ENCODE assay signal across 18 cellular contexts in genomic region chr10:88946200-88946599, GRCh38. TPM values are rescaled to one million over a fixed set of nuclear protein-coding genes. Genes with fewer than 3 reads are reported as not detected.
DNase-seq lines count a peak whose midpoint lies in the region; ATAC-seq, FAIRE-seq and TF ChIP-seq lines count a peak whose summit lies in the region.
"Had no signal": no experiment of that assay in that cellular context is flagged by ENCODE, and none has a peak within 500 bp of the region (broad histone marks: within the 10 kb centered on the region; RNA-seq: fewer than 3 reads in every experiment).

No MANE protein-coding gene starts in this region.

- peak overlapping the region; percentile 57 for H3K4me3 Mint-ChIP-seq in chondrocyte (ENCODE audit: unreplicated experiment)
- H3K4me3 Mint-ChIP-seq: CD14-positive monocyte; CD8-positive, alpha-beta T cell had no signal

- DNase-seq in chondrocyte (ENCODE audit: low spot score) (no peak), aorta (no peak), HepG2 (ENCODE audit: low spot score) (no peak), HAP-1 (ENCODE audit: low spot score in 2 of 2) (no peak), H7 (no peak)
- DNase-seq in effector memory CD4-positive, alpha-beta T cell: no peak
- DNase-seq: CD8-positive, alpha-beta T cell; COR-L47; DND-41; GF-D8 had no signal

- FAIRE-seq in HepG2 (lab: Jason Lieb, UNC): no peak
- FAIRE-seq: A549, GM19239, H1 had no signal

- H3K9ac ChIP-seq in muscle layer of colon (ENCODE audit: low read length): no peak overlapping the region
- H3K9ac ChIP-seq in stomach smooth muscle (ENCODE audit: low read length in 2 of 2): peak overlapping the region; percentile 21 to 38
- no peak overlapping the region for H3K9ac ChIP-seq in HepG2 (ENCODE audit: insufficient read depth, low read depth, low read length)

- no peak overlapping the region for H2AFZ ChIP-seq in HepG2 (ENCODE audit: low read length)

- no peak overlapping the region for H3K4me2 ChIP-seq in HepG2 (ENCODE audit: low read depth, low read length)
- H3K4me2 ChIP-seq: A549 had no signal

- in situ Hi-C loops in HepG2 (cut with HindIII; ENCODE audit: extremely low pct_ligation_motif_present, low pct_unique_long_range_greater_than_20kb): no loop called here
- in situ Hi-C loops in HAP-1 (cut with MboI; ENCODE audit: low sequenced_read_pairs): no loop called here

- H3K9me3 ChIP-seq in muscle layer of colon (ENCODE audit: low read length): no peaks in the 10 kb centered on the region
- no peaks in the 10 kb centered on the region for H3K9me3 ChIP-seq in stomach smooth muscle (ENCODE audit: control insufficient read depth in 2 of 2, low read length in 2 of 2)
- H3K9me3 ChIP-seq in aorta (ENCODE audit: control insufficient read depth, low read length): no peaks in the 10 kb centered on the region
- no peaks in the 10 kb centered on the region for H3K9me3 ChIP-seq in HepG2 (ENCODE audit: low read length)
- H3K9me3 ChIP-seq in HAP-1: no peaks in the 10 kb centered on the region
- no peaks in the 10 kb centered on the region for H3K9me3 ChIP-seq in effector memory CD4-positive, alpha-beta T cell (ENCODE audit: control insufficient read depth, low read length)
- H3K9me3 ChIP-seq: A549 had no signal

- H3K36me3 Mint-ChIP-seq in chondrocyte (ENCODE audit: low read depth): peaks cover 48% of the 10 kb centered on the region

- ATAC-seq in aorta (ENCODE audit: low FRiP score) (no peak), HepG2 (no peak)
- ATAC-seq: A549; CD8-positive, alpha-beta T cell; HCT116 had no signal

- TF ChIP-seq EP300 in HepG2 (IDR thresholded peaks at IDR 0.05; ENCODE audit: low read depth in 2 of 2, low read length in 2 of 2) (no peak), HepG2 (CRISPR knock-in tag; IDR thresholded peaks at IDR 0.05; ENCODE audit: borderline replicate concordance) (no peak)

- 5 to 11% methylated on average over 1 of the region's 1 CpG for WGBS in aorta, 2 donors
- WGBS in HepG2 (ENCODE audit: low lambda C conversion rate): 92% methylated on average over 1 of the region's 1 CpG

- POLR2A ChIA-PET in HepG2 (lab: Yijun Ruan, JAX): no interaction called here

- intact Hi-C loops in aorta (cut with DNase I): no loop called here
- intact Hi-C loops in HepG2 (cut with micrococcal nuclease; ENCODE audit: unreplicated experiment): no loop called here

- TF ChIP-seq RAD21 in HepG2 (CRISPR knock-in tag; IDR thresholded peaks at IDR 0.05): no peak

- H3K27ac Mint-ChIP-seq in chondrocyte (ENCODE audit: unreplicated experiment): peak overlapping the region; percentile 68
- H3K27ac Mint-ChIP-seq: CD14-positive monocyte; CD8-positive, alpha-beta T cell had no signal

- peaks cover 73% of the 10 kb centered on the region for H3K36me3 ChIP-seq in muscle layer of colon (ENCODE audit: insufficient read depth, low read length)
- H3K36me3 ChIP-seq in stomach smooth muscle (ENCODE audit: control insufficient read depth in 2 of 2, insufficient read depth in 2 of 2, low read length in 2 of 2): peaks cover 65 to 74% of the 10 kb centered on the region in 2 donors
- peaks cover 14 to 26% of the 10 kb centered on the region in 2 donors for H3K36me3 ChIP-seq in aorta (ENCODE audit: control insufficient read depth in 1 of 2, insufficient read depth in 2 of 2, low read length in 1 of 2)
- 0 out of 5 replicates have a peak, but pooled peaks cover 1 to 3% of the 10 kb centered on the region in 2 experiments for H3K36me3 ChIP-seq in HepG2 (replicated peaks in 1 of 2; ENCODE audit: control insufficient read depth in 1 of 2, insufficient read depth in 2 of 2, low read length in 2 of 2)
- H3K36me3 ChIP-seq in HAP-1 (replicated peaks): no peaks in the 10 kb centered on the region
- H3K36me3 ChIP-seq in effector memory CD4-positive, alpha-beta T cell (ENCODE audit: control insufficient read depth, insufficient read depth, low read length): no peaks in the 10 kb centered on the region
- H3K36me3 ChIP-seq in H7 (replicated peaks; ENCODE audit: control insufficient read depth, insufficient read depth, low read length): no peaks in the 10 kb centered on the region

- peak overlapping the region; percentile 24 for H3K27ac ChIP-seq in muscle layer of colon (ENCODE audit: low read depth, low read length)
- peak overlapping the region; percentile 6 for H3K27ac ChIP-seq in stomach smooth muscle (ENCODE audit: low read length)
- no peak overlapping the region for H3K27ac ChIP-seq in aorta (ENCODE audit: low read depth in 1 of 2, low read length in 2 of 2)
- H3K27ac ChIP-seq in HepG2 (ENCODE audit: extremely low read length, insufficient read depth, low read length): no peak overlapping the region
- H3K27ac ChIP-seq in effector memory CD4-positive, alpha-beta T cell (ENCODE audit: insufficient read depth, low read length, poor library complexity, severe bottlenecking): no peak overlapping the region
- H3K27ac ChIP-seq: A549, HL-60 had no signal

- BruUV-seq in HepG2 (replicated peaks; lab: Mats Ljungman, UMichigan): no TSS peak

- no peak for TF ChIP-seq POLR2A in HepG2 (IDR thresholded peaks at IDR 0.05; ENCODE audit: insufficient read depth in 1 of 2, low read depth in 2 of 2, low read length in 2 of 2)

- no peaks in the 10 kb centered on the region for H3K9me3 Mint-ChIP-seq in chondrocyte (ENCODE audit: low read depth)
- H3K9me3 Mint-ChIP-seq: CD8-positive, alpha-beta T cell had no signal

- H3K27me3 Mint-ChIP-seq in chondrocyte (ENCODE audit: low read depth): no peaks in the 10 kb centered on the region

- CTCF ChIA-PET in HepG2 (lab: Yijun Ruan, JAX; ENCODE audit: low intra/inter-chr PET ratio, low total read pairs): no interaction called here

- H3K4me3 ChIP-seq in muscle layer of colon (ENCODE audit: low read depth in 1 of 2, low read length in 2 of 2) (no peak overlapping the region), stomach smooth muscle (ENCODE audit: low read length in 2 of 2) (peak overlapping the region; percentile 29 to 45), aorta (ENCODE audit: low read length in 2 of 2) (peak overlapping the region; percentile 5 to 51), HepG2 (replicated peaks in 1 of 3; ENCODE audit: insufficient read depth in 1 of 3, low read depth in 2 of 3, low read length in 3 of 3) (no peak overlapping the region), HAP-1 (no peak overlapping the region), H7 (ENCODE audit: insufficient read depth, low read depth, low read length) (no peak overlapping the region)
- H3K4me3 ChIP-seq in effector memory CD4-positive, alpha-beta T cell (ENCODE audit: insufficient read depth, low read depth, low read length, poor library complexity, severe bottlenecking): no peak overlapping the region
- H3K4me3 ChIP-seq: A549 had no signal

- TF ChIP-seq CTCF in chondrocyte (IDR thresholded peaks at IDR 0.05): no peak
- no peak for TF ChIP-seq CTCF in HepG2 (CRISPR knock-in tag; IDR thresholded peaks at IDR 0.05)

- H4K20me1 ChIP-seq in HepG2 (ENCODE audit: insufficient read depth, low read length): no peaks in the 10 kb centered on the region

- H3K4me1 ChIP-seq in muscle layer of colon (ENCODE audit: insufficient read depth, low read length) (peaks cover 60% of the 10 kb centered on the region), stomach smooth muscle (ENCODE audit: control insufficient read depth, insufficient read depth, low read length) (peaks cover 49% of the 10 kb centered on the region), aorta (ENCODE audit: control insufficient read depth in 1 of 2, insufficient read depth in 2 of 2, low read length in 2 of 2) (peaks cover 0 to 2% of the 10 kb centered on the region in 2 donors), HepG2 (ENCODE audit: insufficient read depth, low read length) (no peaks in the 10 kb centered on the region), HAP-1 (no peaks in the 10 kb centered on the region)
- no peaks in the 10 kb centered on the region for H3K4me1 ChIP-seq in effector memory CD4-positive, alpha-beta T cell (ENCODE audit: control insufficient read depth, insufficient read depth, low read length, poor library complexity, severe bottlenecking)
- H3K4me1 ChIP-seq: A549 had no signal

- H3K27me3 ChIP-seq in muscle layer of colon (ENCODE audit: control insufficient read depth in 1 of 2, insufficient read depth in 2 of 2, low read length in 2 of 2): no peaks in the 10 kb centered on the region
- no peaks in the 10 kb centered on the region for H3K27me3 ChIP-seq in stomach smooth muscle (ENCODE audit: control insufficient read depth in 1 of 2, insufficient read depth in 2 of 2, low read length in 2 of 2)
- H3K27me3 ChIP-seq in aorta (ENCODE audit: control insufficient read depth in 1 of 2, insufficient read depth in 2 of 2, low read length in 1 of 2): no peaks in the 10 kb centered on the region
- no peaks in the 10 kb centered on the region for H3K27me3 ChIP-seq in HepG2 (ENCODE audit: control insufficient read depth in 1 of 2, insufficient read depth in 2 of 2, low read length in 2 of 2)
- no peaks in the 10 kb centered on the region for H3K27me3 ChIP-seq in HAP-1 (ENCODE audit: low read depth)
- H3K27me3 ChIP-seq in effector memory CD4-positive, alpha-beta T cell (replicated peaks; ENCODE audit: control insufficient read depth, insufficient read depth, low read length, poor library complexity, severe bottlenecking): no peaks in the 10 kb centered on the region
- no peaks in the 10 kb centered on the region for H3K27me3 ChIP-seq in H7 (ENCODE audit: control insufficient read depth, insufficient read depth, low read length)

- no peaks in the 10 kb centered on the region for H3K79me2 ChIP-seq in HepG2 (ENCODE audit: insufficient read depth, low read length)

- peaks cover 87% of the 10 kb centered on the region for H3K4me1 Mint-ChIP-seq in chondrocyte (ENCODE audit: low read depth)

RNA-seq across cellular contexts. Expression of gene ACTA2, which starts 6.4 kb away (rescaled TPM):
- total RNA-seq in chondrocyte (846 to 4,145 TPM (median 3,929 TPM) in 3 replicates), aorta (1,000 to 10,000 TPM; 3,684 to 9,611 TPM), HepG2 (2016; rRNA removed; fragmentation: Illumina TruSeq; extraction: Trizol) (58.1 and 59.9 TPM in 2 replicates)
- polyA plus RNA-seq in aorta (1,000 to 10,000 TPM; 3,163 to 4,826 TPM), HepG2 (2011; rRNA removed) (21.8 and 25.1 TPM in 2 replicates)
- 21.6 and 22.5 TPM in 2 replicates for total RNA-seq in HepG2 (2016; cell fraction: cytosol; rRNA removed; fragmentation: Illumina TruSeq; extraction: Trizol; ENCODE audit: low read depth)
- 50.7 and 62.7 TPM in 2 replicates for total RNA-seq in HepG2 (2016; cell fraction: insoluble cytoplasmic fraction; rRNA removed; fragmentation: Illumina TruSeq; extraction: Trizol)
- total RNA-seq in HepG2 (2016; cell fraction: membrane; rRNA removed; fragmentation: Illumina TruSeq; extraction: Trizol): 33.4 and 39.8 TPM in 2 replicates
- 33.1 and 39.3 TPM in 2 replicates for total RNA-seq in HepG2 (2016; cell fraction: nucleus; rRNA removed; fragmentation: Illumina TruSeq; extraction: Trizol)
- 32.0 and 34.2 TPM in 2 replicates for polyA plus RNA-seq in HepG2 (2011; cell fraction: cytosol; rRNA removed)
- 20.1 and 23.1 TPM in 2 replicates for polyA plus RNA-seq in HepG2 (2011; cell fraction: nucleus; rRNA removed)
- polyA plus RNA-seq in HepG2 (2012): 30.5 and 47.4 TPM in 2 replicates
- 30.8 and 35.7 TPM in 2 replicates for polyA plus RNA-seq in HepG2 (2016; cell fraction: cytosol; fragmentation: Illumina TruSeq; extraction: Trizol; ENCODE audit: low read depth)
- polyA plus RNA-seq in HepG2 (2016; cell fraction: insoluble cytoplasmic fraction; fragmentation: Illumina TruSeq; extraction: Trizol; ENCODE audit: low read depth): 81.9 and 99.8 TPM in 2 replicates
- polyA plus RNA-seq in HepG2 (2016; cell fraction: membrane; fragmentation: Illumina TruSeq; extraction: Trizol; ENCODE audit: low read depth): 45.1 and 45.4 TPM in 2 replicates
- 60.8 and 61.8 TPM in 2 replicates for polyA plus RNA-seq in HepG2 (2016; cell fraction: nucleus; fragmentation: Illumina TruSeq; extraction: Trizol; ENCODE audit: insufficient read depth, low read depth)
- 3.6 and 48.3 TPM in 2 replicates for polyA minus RNA-seq in HepG2 (2011; rRNA and poly(A)+ RNA removed; ENCODE audit: low replicate concordance)
- 35.2 and 40.9 TPM in 2 replicates for polyA minus RNA-seq in HepG2 (2011; cell fraction: cytosol; rRNA and poly(A)+ RNA removed)
- 13.9 and 20.1 TPM in 2 replicates for polyA minus RNA-seq in HepG2 (2011; cell fraction: nucleus; rRNA and poly(A)+ RNA removed)
- not detected in 2 replicates for total RNA-seq in H7 (2014; rRNA removed; shearing (Covaris generic))

RNA-seq across cellular contexts. Expression of gene FAS, which starts 44.4 kb away (rescaled TPM):
- total RNA-seq in chondrocyte (11.2 to 11.6 TPM (median 11.5 TPM) in 3 replicates), aorta (10 to 100 TPM; 27.4 to 28.5 TPM), HepG2 (2016; rRNA removed; fragmentation: Illumina TruSeq; extraction: Trizol) (15.0 and 17.9 TPM in 2 replicates)
- polyA plus RNA-seq in aorta (10 to 100 TPM in 1 of 2 donors, 1 to 10 TPM in 1; 9.5 to 28.5 TPM), HepG2 (2011; rRNA removed) (4.3 and 5.9 TPM in 2 replicates)
- 4.8 and 5.4 TPM in 2 replicates for total RNA-seq in HepG2 (2016; cell fraction: cytosol; rRNA removed; fragmentation: Illumina TruSeq; extraction: Trizol; ENCODE audit: low read depth)
- total RNA-seq in HepG2 (2016; cell fraction: insoluble cytoplasmic fraction; rRNA removed; fragmentation: Illumina TruSeq; extraction: Trizol): 15.8 and 17.7 TPM in 2 replicates
- total RNA-seq in HepG2 (2016; cell fraction: membrane; rRNA removed; fragmentation: Illumina TruSeq; extraction: Trizol): 11.2 and 12.0 TPM in 2 replicates
- 21.8 and 24.6 TPM in 2 replicates for total RNA-seq in HepG2 (2016; cell fraction: nucleus; rRNA removed; fragmentation: Illumina TruSeq; extraction: Trizol)
- polyA plus RNA-seq in HepG2 (2011; cell fraction: cytosol; rRNA removed): 2.6 and 4.4 TPM in 2 replicates
- polyA plus RNA-seq in HepG2 (2011; cell fraction: nucleus; rRNA removed): 3.1 and 3.5 TPM in 2 replicates
- 3.1 and 3.3 TPM in 2 replicates for polyA plus RNA-seq in HepG2 (2012)
- polyA plus RNA-seq in HepG2 (2016; cell fraction: cytosol; fragmentation: Illumina TruSeq; extraction: Trizol; ENCODE audit: low read depth): 3.1 and 3.6 TPM in 2 replicates
- polyA plus RNA-seq in HepG2 (2016; cell fraction: insoluble cytoplasmic fraction; fragmentation: Illumina TruSeq; extraction: Trizol; ENCODE audit: low read depth): 14.7 and 16.1 TPM in 2 replicates
- 6.2 and 7.4 TPM in 2 replicates for polyA plus RNA-seq in HepG2 (2016; cell fraction: membrane; fragmentation: Illumina TruSeq; extraction: Trizol; ENCODE audit: low read depth)
- polyA plus RNA-seq in HepG2 (2016; cell fraction: nucleus; fragmentation: Illumina TruSeq; extraction: Trizol; ENCODE audit: insufficient read depth, low read depth): 29.8 and 31.9 TPM in 2 replicates
- polyA minus RNA-seq in HepG2 (2011; rRNA and poly(A)+ RNA removed; ENCODE audit: low replicate concordance): 3.7 and 12.5 TPM in 2 replicates
- polyA minus RNA-seq in HepG2 (2011; cell fraction: cytosol; rRNA and poly(A)+ RNA removed): 3.7 and 4.0 TPM in 2 replicates
- 8.6 and 13.1 TPM in 2 replicates for polyA minus RNA-seq in HepG2 (2011; cell fraction: nucleus; rRNA and poly(A)+ RNA removed)
- 0.14 TPM in 1 of 2 replicates, not detected in the other for total RNA-seq in H7 (2014; rRNA removed; shearing (Covaris generic))

Comparison
In these comparisons a context has a peak if more than half of its experiments do, and no peak if none do; other contexts are left out.
1. H3K27ac ChIP-seq: peak in muscle layer of colon (single experiment) and stomach smooth muscle (single experiment); none in aorta (0 of 2), HepG2 (single experiment) and effector memory CD4-positive, alpha-beta T cell (single experiment).
2. H3K4me3 ChIP-seq: peak in stomach smooth muscle (2 of 2) and aorta (2 of 2); none in muscle layer of colon (0 of 2), HepG2 (0 of 3), HAP-1 (single experiment), effector memory CD4-positive, alpha-beta T cell (single experiment) and H7 (single experiment).
3. H3K9ac ChIP-seq: peak in stomach smooth muscle (2 of 2); none in muscle layer of colon (single experiment) and HepG2 (single experiment).
4. RNA of gene ACTA2, which starts 6.4 kb away (total RNA-seq): 3,684 to 9,611 TPM in aorta, 846 to 4,145 TPM in chondrocyte and 21.6 to 62.7 TPM in HepG2; not detected in H7; every median in the first group is over 10 times any median in the second.